Comparison of ENCODE assay signal across 1 cellular context in the genomic region with DNA sequence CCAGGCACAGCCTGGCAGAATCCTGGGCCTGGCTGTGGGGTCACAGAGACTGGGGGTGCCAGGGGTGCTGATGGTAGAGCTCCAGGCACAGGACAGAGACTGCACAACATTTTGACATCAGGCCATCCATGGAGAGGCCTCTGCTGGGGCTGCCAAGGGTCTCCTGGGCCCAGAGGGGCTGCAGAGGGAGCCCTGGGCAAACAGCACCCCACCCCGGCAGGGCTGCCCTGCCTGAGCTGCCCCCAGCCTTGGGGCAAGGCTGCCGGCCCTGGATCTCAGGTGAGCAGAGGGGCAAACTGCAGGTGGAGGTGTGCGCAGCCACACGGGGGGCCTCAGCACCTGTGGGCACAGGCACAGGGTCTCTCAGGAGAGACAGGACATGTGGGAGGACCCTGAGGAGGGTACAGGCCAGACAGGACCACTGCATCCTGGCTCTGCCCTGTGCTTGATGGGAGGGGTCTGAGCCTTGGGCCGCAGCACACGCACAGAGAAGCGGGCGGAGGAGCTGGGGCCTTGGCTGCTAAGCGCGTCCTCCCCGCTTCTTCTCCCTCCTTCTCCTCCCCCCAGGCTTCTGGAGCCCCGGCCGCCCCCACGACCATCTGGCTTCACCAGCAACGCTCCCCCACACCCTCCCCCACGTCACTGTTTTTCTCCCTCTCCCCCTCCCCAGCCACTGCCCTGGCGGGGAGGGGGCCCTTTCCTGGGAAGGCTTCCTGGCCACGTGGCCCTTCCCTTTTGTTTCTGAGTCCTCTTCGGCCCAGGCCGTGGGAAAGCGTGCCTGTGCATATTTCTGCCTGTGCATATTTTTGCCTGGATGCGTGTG.
A peak's percentile ranks its signal among the peaks of the same experiment; 100 is the strongest.
TF ChIP-seq lines count a peak whose summit lies in the region.

No MANE protein-coding gene starts in this region.

TF ChIP-seq in K562, 482 proteins besides CTCF, POLR2A, EP300 and RAD21 (continued from another document):
- TF ChIP-seq, protein P1, sequence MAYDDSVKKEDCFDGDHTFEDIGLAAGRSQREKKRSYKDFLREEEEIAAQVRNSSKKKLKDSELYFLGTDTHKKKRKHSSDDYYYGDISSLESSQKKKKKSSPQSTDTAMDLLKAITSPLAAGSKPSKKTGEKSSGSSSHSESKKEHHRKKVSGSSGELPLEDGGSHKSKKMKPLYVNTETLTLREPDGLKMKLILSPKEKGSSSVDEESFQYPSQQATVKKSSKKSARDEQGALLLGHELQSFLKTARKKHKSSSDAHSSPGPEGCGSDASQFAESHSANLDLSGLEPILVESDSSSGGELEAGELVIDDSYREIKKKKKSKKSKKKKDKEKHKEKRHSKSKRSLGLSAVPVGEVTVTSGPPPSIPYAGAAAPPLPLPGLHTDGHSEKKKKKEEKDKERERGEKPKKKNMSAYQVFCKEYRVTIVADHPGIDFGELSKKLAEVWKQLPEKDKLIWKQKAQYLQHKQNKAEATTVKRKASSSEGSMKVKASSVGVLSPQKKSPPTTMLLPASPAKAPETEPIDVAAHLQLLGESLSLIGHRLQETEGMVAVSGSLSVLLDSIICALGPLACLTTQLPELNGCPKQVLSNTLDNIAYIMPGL (CRISPR knock-in tag; IDR thresholded peaks at IDR 0.05), result 0 out of 2 replicates have a peak, but pooled peaks have one; percentile 54
- TF ChIP-seq, protein P2, sequence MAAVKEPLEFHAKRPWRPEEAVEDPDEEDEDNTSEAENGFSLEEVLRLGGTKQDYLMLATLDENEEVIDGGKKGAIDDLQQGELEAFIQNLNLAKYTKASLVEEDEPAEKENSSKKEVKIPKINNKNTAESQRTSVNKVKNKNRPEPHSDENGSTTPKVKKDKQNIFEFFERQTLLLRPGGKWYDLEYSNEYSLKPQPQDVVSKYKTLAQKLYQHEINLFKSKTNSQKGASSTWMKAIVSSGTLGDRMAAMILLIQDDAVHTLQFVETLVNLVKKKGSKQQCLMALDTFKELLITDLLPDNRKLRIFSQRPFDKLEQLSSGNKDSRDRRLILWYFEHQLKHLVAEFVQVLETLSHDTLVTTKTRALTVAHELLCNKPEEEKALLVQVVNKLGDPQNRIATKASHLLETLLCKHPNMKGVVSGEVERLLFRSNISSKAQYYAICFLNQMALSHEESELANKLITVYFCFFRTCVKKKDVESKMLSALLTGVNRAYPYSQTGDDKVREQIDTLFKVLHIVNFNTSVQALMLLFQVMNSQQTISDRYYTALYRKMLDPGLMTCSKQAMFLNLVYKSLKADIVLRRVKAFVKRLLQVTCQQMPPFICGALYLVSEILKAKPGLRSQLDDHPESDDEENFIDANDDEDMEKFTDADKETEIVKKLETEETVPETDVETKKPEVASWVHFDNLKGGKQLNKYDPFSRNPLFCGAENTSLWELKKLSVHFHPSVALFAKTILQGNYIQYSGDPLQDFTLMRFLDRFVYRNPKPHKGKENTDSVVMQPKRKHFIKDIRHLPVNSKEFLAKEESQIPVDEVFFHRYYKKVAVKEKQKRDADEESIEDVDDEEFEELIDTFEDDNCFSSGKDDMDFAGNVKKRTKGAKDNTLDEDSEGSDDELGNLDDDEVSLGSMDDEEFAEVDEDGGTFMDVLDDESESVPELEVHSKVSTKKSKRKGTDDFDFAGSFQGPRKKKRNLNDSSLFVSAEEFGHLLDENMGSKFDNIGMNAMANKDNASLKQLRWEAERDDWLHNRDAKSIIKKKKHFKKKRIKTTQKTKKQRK (IDR thresholded peaks at IDR 0.05; ENCODE audit: borderline replicate concordance, low read depth, low read length), result no peak
- TF ChIP-seq ZNF766 (CRISPR knock-in tag; conservative IDR thresholded peaks at IDR 0.05) (no peak), MYBL2 (IDR thresholded peaks at IDR 0.05; ENCODE audit: low read depth) (no peak), MYBL2 (CRISPR knock-in tag; IDR thresholded peaks at IDR 0.05; ENCODE audit: borderline replicate concordance) (no peak), CBFA2T3 (IDR thresholded peaks at IDR 0.05) (peak; percentile 47), CBFA2T2 (conservative IDR thresholded peaks at IDR 0.05) (peak; percentile 20; the same call in 1 of the 2 replicates), KLF10 (CRISPR knock-in tag; IDR thresholded peaks at IDR 0.05) (no peak), SMAD4 (CRISPR knock-in tag; conservative IDR thresholded peaks at IDR 0.05) (no peak), REST (CRISPR knock-in tag; IDR thresholded peaks at IDR 0.05; ENCODE audit: low read depth) (no peak), RREB1 (CRISPR knock-in tag; IDR thresholded peaks at IDR 0.05) (0 out of 2 replicates have a peak, but pooled peaks have one; percentile 19), RBM39 (optimal IDR thresholded peaks at IDR 0.05; ENCODE audit: low read depth, low read length) (peak; percentile 3), L3MBTL2 (IDR thresholded peaks at IDR 0.05) (peak; percentile 48; the same call in 1 of the 2 replicates), SPI1 (IDR thresholded peaks at IDR 0.05; ENCODE audit: borderline replicate concordance, low read depth, low read length) (no peak), VEZF1 (CRISPR knock-in tag; IDR thresholded peaks at IDR 0.05) (peak; percentile 67), ARID2 (IDR thresholded peaks at IDR 0.05) (no peak), USF2 (CRISPR knock-in tag; IDR thresholded peaks at IDR 0.05) (peak; percentile 63), RAD51 (IDR thresholded peaks at IDR 0.05; ENCODE audit: borderline replicate concordance, low read depth) (peak; percentile 63)
- TF ChIP-seq, protein P3, sequence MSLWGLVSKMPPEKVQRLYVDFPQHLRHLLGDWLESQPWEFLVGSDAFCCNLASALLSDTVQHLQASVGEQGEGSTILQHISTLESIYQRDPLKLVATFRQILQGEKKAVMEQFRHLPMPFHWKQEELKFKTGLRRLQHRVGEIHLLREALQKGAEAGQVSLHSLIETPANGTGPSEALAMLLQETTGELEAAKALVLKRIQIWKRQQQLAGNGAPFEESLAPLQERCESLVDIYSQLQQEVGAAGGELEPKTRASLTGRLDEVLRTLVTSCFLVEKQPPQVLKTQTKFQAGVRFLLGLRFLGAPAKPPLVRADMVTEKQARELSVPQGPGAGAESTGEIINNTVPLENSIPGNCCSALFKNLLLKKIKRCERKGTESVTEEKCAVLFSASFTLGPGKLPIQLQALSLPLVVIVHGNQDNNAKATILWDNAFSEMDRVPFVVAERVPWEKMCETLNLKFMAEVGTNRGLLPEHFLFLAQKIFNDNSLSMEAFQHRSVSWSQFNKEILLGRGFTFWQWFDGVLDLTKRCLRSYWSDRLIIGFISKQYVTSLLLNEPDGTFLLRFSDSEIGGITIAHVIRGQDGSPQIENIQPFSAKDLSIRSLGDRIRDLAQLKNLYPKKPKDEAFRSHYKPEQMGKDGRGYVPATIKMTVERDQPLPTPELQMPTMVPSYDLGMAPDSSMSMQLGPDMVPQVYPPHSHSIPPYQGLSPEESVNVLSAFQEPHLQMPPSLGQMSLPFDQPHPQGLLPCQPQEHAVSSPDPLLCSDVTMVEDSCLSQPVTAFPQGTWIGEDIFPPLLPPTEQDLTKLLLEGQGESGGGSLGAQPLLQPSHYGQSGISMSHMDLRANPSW (CRISPR knock-in tag; IDR thresholded peaks at IDR 0.05), result 0 out of 2 replicates have a peak, but pooled peaks have one; percentile 45
